16 cellular contexts compared by ENCODE assay signal in genomic region chr2:24580561-24580960, GRCh38.
DNase-seq lines count a peak whose midpoint lies in the region; ATAC-seq and TF ChIP-seq lines count a peak whose summit lies in the region.
"Had no signal": no experiment of that assay in that cellular context is flagged by ENCODE, and none has a peak within 500 bp of the region (broad histone marks: within the 10 kb centered on the region; RNA-seq: fewer than 3 reads in every experiment).

No MANE protein-coding gene starts in this region.

- H3K27me3 Mint-ChIP-seq in activated CD4-positive, alpha-beta memory T cell treated with anti-CD3 and anti-CD28 coated beads for 36 hours = no peaks in the 10 kb centered on the region
- H3K27me3 Mint-ChIP-seq in activated CD4-positive, alpha-beta memory T cell treated with anti-CD3 and anti-CD28 coated beads, Interleukin-2, amount 10 ng/mL, durations not matched to agents 7 days and 5 days = no peaks in the 10 kb centered on the region
- no peaks in the 10 kb centered on the region for H3K27me3 Mint-ChIP-seq in H9 (ENCODE audit: low read depth)
- H3K27me3 Mint-ChIP-seq in activated T-helper 17 cell treated with anti-CD3 and anti-CD28 coated beads, Interleukin-2, amount 50 U/mL, for 72 hours = no peaks in the 10 kb centered on the region
- no peaks in the 10 kb centered on the region for H3K27me3 Mint-ChIP-seq in natural killer cell (ENCODE audit: low read depth in 2 of 2)
- H3K27me3 Mint-ChIP-seq in osteocyte (ENCODE audit: unreplicated experiment) = no peaks in the 10 kb centered on the region

- H4K20me1 ChIP-seq in H9 (ENCODE audit: control insufficient read depth, insufficient read depth, insufficient read length) = no peaks in the 10 kb centered on the region

- H2BK12ac ChIP-seq in H9 (ENCODE audit: insufficient read length, low read depth, low read length) = no peak overlapping the region

- H4K5ac ChIP-seq in H9 (ENCODE audit: insufficient read length, low read depth, low read length) = no peak overlapping the region

- H3K4me1 Mint-ChIP-seq in activated CD4-positive, alpha-beta memory T cell treated with anti-CD3 and anti-CD28 coated beads for 36 hours (ENCODE audit: low read depth) = peaks cover 62% of the 10 kb centered on the region
- peaks cover 52% of the 10 kb centered on the region for H3K4me1 Mint-ChIP-seq in activated CD4-positive, alpha-beta memory T cell treated with anti-CD3 and anti-CD28 coated beads, Interleukin-2, amount 10 ng/mL, durations not matched to agents 7 days and 5 days
- H3K4me1 Mint-ChIP-seq in H9 = peaks cover 33 to 34% of the 10 kb centered on the region in 2 experiments
- H3K4me1 Mint-ChIP-seq in activated T-helper 17 cell treated with anti-CD3 and anti-CD28 coated beads, Interleukin-2, amount 50 U/mL, for 72 hours = peaks cover 48% of the 10 kb centered on the region
- H3K4me1 Mint-ChIP-seq in natural killer cell = peaks cover 72 to 76% of the 10 kb centered on the region in 2 donors
- no peaks in the 10 kb centered on the region for H3K4me1 Mint-ChIP-seq in osteocyte (ENCODE audit: unreplicated experiment)

- no peak for ATAC-seq in activated T-helper 17 cell treated with anti-CD3 and anti-CD28 coated beads, Interleukin-2, amount 50 U/mL, for 72 hours (replicated peaks)
- no peak for ATAC-seq in natural killer cell
- ATAC-seq in HG02970 (IDR thresholded peaks at IDR 0.05; ENCODE audit: low FRiP score, unreplicated experiment) = no peak
- ATAC-seq: A549, HepG2 had no signal

- H3K36me3 Mint-ChIP-seq in activated CD4-positive, alpha-beta memory T cell treated with anti-CD3 and anti-CD28 coated beads for 36 hours = peaks cover 11% of the 10 kb centered on the region
- peaks cover 3% of the 10 kb centered on the region for H3K36me3 Mint-ChIP-seq in activated CD4-positive, alpha-beta memory T cell treated with anti-CD3 and anti-CD28 coated beads, Interleukin-2, amount 10 ng/mL, durations not matched to agents 7 days and 5 days (ENCODE audit: low read depth)
- no peaks in the 10 kb centered on the region; a peak in 1 of 7 replicates for H3K36me3 Mint-ChIP-seq in H9 (ENCODE audit: insufficient read depth in 1 of 3, low read depth in 3 of 3)
- peaks cover 23% of the 10 kb centered on the region for H3K36me3 Mint-ChIP-seq in activated T-helper 17 cell treated with anti-CD3 and anti-CD28 coated beads, Interleukin-2, amount 50 U/mL, for 72 hours (ENCODE audit: low read depth)
- H3K36me3 Mint-ChIP-seq in natural killer cell = peaks cover 8% of the 10 kb centered on the region
- H3K36me3 Mint-ChIP-seq in osteocyte (ENCODE audit: unreplicated experiment) = peaks cover 9% of the 10 kb centered on the region

- CTCF ChIA-PET in activated CD4-positive, alpha-beta memory T cell treated with anti-CD3 and anti-CD28 coated beads for 36 hours (lab: Charles Lee) = interaction anchor here (0.6 kb wide), 1 partner anchor 632 kb away, joined by 3 read pairs; no protein-coding TSS in a partner anchor
- CTCF ChIA-PET in activated CD4-positive, alpha-beta memory T cell treated with anti-CD3 and anti-CD28 coated beads, Interleukin-2, amount 10 ng/mL, durations not matched to agents 7 days and 5 days (lab: Charles Lee) = interaction anchor here (1.5 kb wide), 1 partner anchor 11 kb away, joined by 5 read pairs; no protein-coding TSS in a partner anchor

- no CpG with 5 or more reads among the region's 1 CpG for WGBS in H9 (ENCODE audit: extremely low coverage, insufficient read length, low lambda C conversion rate)

- H2BK5ac ChIP-seq in H9 (ENCODE audit: insufficient read length, low read length) = no peak overlapping the region

- DNase-seq in activated CD4-positive, alpha-beta memory T cell treated with anti-CD3 and anti-CD28 coated beads for 36 hours = no peak
- no peak for DNase-seq in activated CD4-positive, alpha-beta memory T cell treated with anti-CD3 and anti-CD28 coated beads, Interleukin-2, amount 10 ng/mL, durations not matched to agents 7 days and 5 days
- DNase-seq in H9 = no peak
- DNase-seq in natural killer cell = no peak
- no peak for DNase-seq in NCI-H526 (lab: John Stamatoyannopoulos, UW)
- no peak for DNase-seq in osteocyte (ENCODE audit: extremely low spot score, unreplicated experiment)
- DNase-seq: MG63, NCI-H1105 treated with DMSO at 0.1 percent for 48 hours, NCI-H187, Peyer's patch had no signal

- intact Hi-C loops in activated CD4-positive, alpha-beta memory T cell treated with anti-CD3 and anti-CD28 coated beads for 36 hours (cut with micrococcal nuclease) = no loop called here
- intact Hi-C loops in natural killer cell (cut with micrococcal nuclease) = no loop called here

- no peak overlapping the region for H2BK120ac ChIP-seq in H9 (ENCODE audit: low read depth, low read length, poor library complexity, severe bottlenecking)

- no peak overlapping the region for H3K9ac ChIP-seq in H9 (ENCODE audit: extremely low read depth, insufficient read length, low read length)
- H3K9ac ChIP-seq: KMS-11 had no signal

- H3K27ac ChIP-seq in H9 (ENCODE audit: insufficient read length, low read depth, low read length) = no peak overlapping the region
- H3K27ac ChIP-seq: A549, C4-2B, KMS-11, Peyer's patch had no signal

- no peak overlapping the region for H3T11ph ChIP-seq in H9 (ENCODE audit: low read length)

- H3K9me3 Mint-ChIP-seq in activated CD4-positive, alpha-beta memory T cell treated with anti-CD3 and anti-CD28 coated beads for 36 hours = no peaks in the 10 kb centered on the region
- no peaks in the 10 kb centered on the region for H3K9me3 Mint-ChIP-seq in activated CD4-positive, alpha-beta memory T cell treated with anti-CD3 and anti-CD28 coated beads, Interleukin-2, amount 10 ng/mL, durations not matched to agents 7 days and 5 days
- H3K9me3 Mint-ChIP-seq in H9 (no peaks in the 10 kb centered on the region), natural killer cell (no peaks in the 10 kb centered on the region), osteocyte (ENCODE audit: unreplicated experiment) (peaks cover 22% of the 10 kb centered on the region)
- no peaks in the 10 kb centered on the region for H3K9me3 Mint-ChIP-seq in activated T-helper 17 cell treated with anti-CD3 and anti-CD28 coated beads, Interleukin-2, amount 50 U/mL, for 72 hours

- TF ChIP-seq CTCF in H9 (conservative IDR thresholded peaks at IDR 0.05) (no peak), natural killer cell (IDR thresholded peaks at IDR 0.05) (no peak), osteocyte (IDR thresholded peaks at IDR 0.05) (no peak)

- H3K9me3 ChIP-seq in H9 (ENCODE audit: control insufficient read depth, low read depth, low read length) = no peaks in the 10 kb centered on the region
- H3K9me3 ChIP-seq: A549, MG63, Peyer's patch had no signal

- H4K91ac ChIP-seq in H9 (ENCODE audit: insufficient read length, low read depth, low read length) = no peak overlapping the region

- no peaks in the 10 kb centered on the region; the same call in 1 of the 2 replicates for H3K4me1 ChIP-seq in H9 (ENCODE audit: insufficient read depth, low read length)
- H3K4me1 ChIP-seq: A549 had no signal

- H2AK5ac ChIP-seq in H9 (ENCODE audit: insufficient read length, low read length) = no peak overlapping the region

- H3K23ac ChIP-seq in H9 (ENCODE audit: insufficient read length, low read depth, low read length) = no peak overlapping the region

- no peaks in the 10 kb centered on the region for H3K27me3 ChIP-seq in H9 (ENCODE audit: insufficient read depth, low read length)
- H3K27me3 ChIP-seq: MG63, Peyer's patch had no signal

- H3K79me2 ChIP-seq in H9 (ENCODE audit: insufficient read depth, low read length) = no peaks in the 10 kb centered on the region

- no peak overlapping the region for H3K14ac ChIP-seq in H9 (ENCODE audit: insufficient read depth, low read length)

- no peak overlapping the region for H2AFZ ChIP-seq in H9 (ENCODE audit: low read length)

- H3K4me2 ChIP-seq in H9 (ENCODE audit: insufficient read depth, insufficient read length, low read length) = no peak overlapping the region
- H3K4me2 ChIP-seq: A549, KMS-11 had no signal

- H3K27ac Mint-ChIP-seq in activated CD4-positive, alpha-beta memory T cell treated with anti-CD3 and anti-CD28 coated beads for 36 hours = peak overlapping the region; percentile 64
- no peak overlapping the region for H3K27ac Mint-ChIP-seq in activated CD4-positive, alpha-beta memory T cell treated with anti-CD3 and anti-CD28 coated beads, Interleukin-2, amount 10 ng/mL, durations not matched to agents 7 days and 5 days
- peak overlapping the region in 2 of 3 experiments; percentile 45 to 56; a peak in 3 of 7 replicates for H3K27ac Mint-ChIP-seq in H9
- peak overlapping the region; percentile 95 for H3K27ac Mint-ChIP-seq in activated T-helper 17 cell treated with anti-CD3 and anti-CD28 coated beads, Interleukin-2, amount 50 U/mL, for 72 hours
- peak overlapping the region; percentile 1 to 62 for H3K27ac Mint-ChIP-seq in natural killer cell
- no peak overlapping the region for H3K27ac Mint-ChIP-seq in osteocyte (ENCODE audit: unreplicated experiment)

- no peak overlapping the region for H4K8ac ChIP-seq in H9 (replicated peaks; ENCODE audit: insufficient read length, low read depth, low read length)

- no peak overlapping the region for H3K18ac ChIP-seq in H9 (ENCODE audit: insufficient read length, low read depth, low read length)

- no peak overlapping the region for H3K4me3 Mint-ChIP-seq in activated CD4-positive, alpha-beta memory T cell treated with anti-CD3 and anti-CD28 coated beads for 36 hours
- no peak overlapping the region for H3K4me3 Mint-ChIP-seq in activated CD4-positive, alpha-beta memory T cell treated with anti-CD3 and anti-CD28 coated beads, Interleukin-2, amount 10 ng/mL, durations not matched to agents 7 days and 5 days
- H3K4me3 Mint-ChIP-seq in H9 = no peak overlapping the region
- H3K4me3 Mint-ChIP-seq in activated T-helper 17 cell treated with anti-CD3 and anti-CD28 coated beads, Interleukin-2, amount 50 U/mL, for 72 hours = peak overlapping the region; percentile 65
- H3K4me3 Mint-ChIP-seq in natural killer cell = no peak overlapping the region
- no peak overlapping the region for H3K4me3 Mint-ChIP-seq in osteocyte (ENCODE audit: unreplicated experiment)

- no peak overlapping the region for H2BK20ac ChIP-seq in H9 (ENCODE audit: low read depth, low read length, poor library complexity, severe bottlenecking)

- H3K56ac ChIP-seq in H9 (ENCODE audit: insufficient read length, low read depth, low read length) = no peak overlapping the region

- POLR2A ChIA-PET in activated CD4-positive, alpha-beta memory T cell treated with anti-CD3 and anti-CD28 coated beads for 36 hours (lab: Charles Lee) = interaction anchor here (1.1 kb wide), 1 partner anchor 12 kb away, joined by 3 read pairs; no protein-coding TSS in a partner anchor
- POLR2A ChIA-PET in activated CD4-positive, alpha-beta memory T cell treated with anti-CD3 and anti-CD28 coated beads, Interleukin-2, amount 10 ng/mL, durations not matched to agents 7 days and 5 days (lab: Charles Lee) = no interaction called here

- no peaks in the 10 kb centered on the region for H3K23me2 ChIP-seq in H9 (ENCODE audit: insufficient read length, low read depth, low read length, poor library complexity, severe bottlenecking)

- no peak overlapping the region for H3K4ac ChIP-seq in H9 (ENCODE audit: low read depth, low read length)

- H2BK15ac ChIP-seq in H9 (ENCODE audit: low read depth, low read length) = no peak overlapping the region

- no peaks in the 10 kb centered on the region for H3K79me1 ChIP-seq in H9 (ENCODE audit: insufficient read depth, low read depth, low read length, poor library complexity, severe bottlenecking)

Comparison
In these comparisons a context has a peak if more than half of its experiments do, and no peak if none do; other contexts are left out.
1. H3K27ac Mint-ChIP-seq: peak in activated CD4-positive, alpha-beta memory T cell treated with anti-CD3 and anti-CD28 coated beads for 36 hours (single experiment), H9 (2 of 3), activated T-helper 17 cell treated with anti-CD3 and anti-CD28 coated beads, Interleukin-2, amount 50 U/mL, for 72 hours (single experiment) and natural killer cell (2 of 2); none in activated CD4-positive, alpha-beta memory T cell treated with anti-CD3 and anti-CD28 coated beads, Interleukin-2, amount 10 ng/mL, durations not matched to agents 7 days and 5 days (single experiment) and osteocyte (single experiment).